ENCODE assay signal across 12 cellular contexts in the genomic region with DNA sequence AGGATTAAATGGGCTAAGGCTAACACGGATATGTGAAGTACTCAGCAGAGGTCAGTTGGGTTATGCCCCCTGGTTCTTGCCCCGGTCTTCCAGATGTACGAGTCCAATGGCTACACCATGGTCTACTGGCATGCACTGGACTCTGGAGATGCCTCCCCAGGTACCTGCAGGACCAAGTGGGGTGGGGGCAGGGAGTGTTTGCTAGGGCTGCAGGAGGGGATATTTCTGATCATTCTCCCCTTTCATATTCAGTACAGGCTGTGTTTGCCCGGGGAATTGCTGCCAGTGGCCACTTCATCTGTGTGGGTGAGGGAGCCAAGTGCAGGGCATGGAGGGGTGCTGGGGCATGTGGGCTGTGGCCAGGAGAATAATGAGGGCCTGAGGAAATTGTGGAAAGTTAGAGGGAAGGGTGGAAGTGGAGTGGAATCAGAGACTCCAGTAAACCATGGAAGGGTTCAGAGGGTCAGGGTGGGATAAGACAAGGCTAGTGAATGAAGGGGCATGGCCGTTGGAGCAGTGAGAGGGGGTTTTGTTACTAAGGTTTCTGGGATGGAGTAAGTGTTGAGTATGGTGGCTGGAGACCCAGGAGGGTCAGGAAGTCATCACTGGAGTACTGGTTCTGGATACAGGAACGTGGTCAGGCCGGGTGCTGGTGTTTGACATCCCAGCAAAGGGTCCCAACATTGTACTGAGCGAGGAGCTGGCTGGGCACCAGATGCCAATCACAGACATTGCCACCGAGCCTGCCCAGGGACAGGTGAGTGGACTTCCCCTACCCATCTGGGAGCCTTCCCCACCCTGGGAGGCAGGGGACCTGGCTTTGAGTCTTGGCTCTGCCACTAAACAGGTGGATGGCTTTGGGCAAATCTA. TPM values are rescaled to one million over a fixed set of nuclear protein-coding genes. Genes with fewer than 3 reads are reported as not detected.
DNase-seq lines count a peak whose midpoint lies in the region; ATAC-seq and TF ChIP-seq lines count a peak whose summit lies in the region.
"Had no signal": no experiment of that assay in that cellular context is flagged by ENCODE, and none has a peak within 500 bp of the region (broad histone marks: within the 10 kb centered on the region; RNA-seq: fewer than 3 reads in every experiment).

No MANE protein-coding gene starts in this region.

- H3K36me3 ChIP-seq in effector memory CD4-positive, alpha-beta T cell (ENCODE audit: control insufficient read depth, insufficient read depth, low read length) = peaks cover 10% of the 10 kb centered on the region
- H3K36me3 ChIP-seq: uterus had no signal

- H3K27me3 Mint-ChIP-seq in activated T-cell treated with anti-CD3 and anti-CD28 coated beads, Interleukin-2, amount 50 U/mL, for 72 hours (ENCODE audit: low read depth) = no peaks in the 10 kb centered on the region
- H3K27me3 Mint-ChIP-seq in activated B cell treated with CpG ODN at 0.5 μM for 24 hours = no peaks in the 10 kb centered on the region

- no peak for DNase-seq in activated T-cell treated with anti-CD3 and anti-CD28 coated beads, Interleukin-2, amount 50 U/mL, for 72 hours
- DNase-seq in activated T-cell treated with anti-CD3 and anti-CD28 coated beads, Interleukin-2, amount 50 U/mL, for 1 hour = no peak
- DNase-seq in activated B cell treated with CpG ODN at 0.5 μM for 24 hours (no peak), foreskin keratinocyte (no peak), NCI-H510A (lab: John Stamatoyannopoulos, UW) (no peak), NCI-H2171 (lab: John Stamatoyannopoulos, UW) (no peak)
- no peak for DNase-seq in stimulated activated effector memory CD8-positive, alpha-beta T cell treated with anti-CD3 and anti-CD28 coated beads, Interleukin-12 subunit alpha, Interleukin-12 subunit beta, amount 100 ng/mL, for 72 hours (ENCODE audit: low spot score in 2 of 2)
- DNase-seq in effector memory CD4-positive, alpha-beta T cell = no peak
- DNase-seq: gastrocnemius medialis, NCI-H510A treated with DMSO at 0.1 percent for 48 hours, uterus had no signal

- no peaks in the 10 kb centered on the region for H3K27me3 ChIP-seq in foreskin keratinocyte
- H3K27me3 ChIP-seq in effector memory CD4-positive, alpha-beta T cell (replicated peaks; ENCODE audit: control insufficient read depth, insufficient read depth, low read length, poor library complexity, severe bottlenecking) = no peaks in the 10 kb centered on the region
- H3K27me3 ChIP-seq: uterus had no signal

- peak overlapping the region; percentile 68 for H3K27ac ChIP-seq in foreskin keratinocyte
- H3K27ac ChIP-seq in effector memory CD4-positive, alpha-beta T cell (ENCODE audit: insufficient read depth, low read length, poor library complexity, severe bottlenecking) = no peak overlapping the region
- H3K27ac ChIP-seq: gastrocnemius medialis, uterus had no signal

- CTCF ChIA-PET in activated B cell treated with CpG ODN at 0.5 μM for 24 hours (lab: Charles Lee) = no interaction called here

- ATAC-seq in activated T-cell treated with anti-CD3 and anti-CD28 coated beads, Interleukin-2, amount 50 U/mL, for 72 hours (replicated peaks in 1 of 2) = no peak
- ATAC-seq in activated B cell treated with CpG ODN at 0.5 μM for 24 hours (ENCODE audit: low read depth) (no peak), foreskin keratinocyte (no peak)
- no peak for ATAC-seq in stimulated activated effector memory CD8-positive, alpha-beta T cell treated with anti-CD3 and anti-CD28 coated beads, Interleukin-12 subunit alpha, Interleukin-12 subunit beta, amount 100 ng/mL, for 72 hours
- ATAC-seq: gastrocnemius medialis, Panc1 had no signal

- no peak for TF ChIP-seq CTCF in activated B cell treated with CpG ODN at 0.5 μM for 24 hours (IDR thresholded peaks at IDR 0.05)
- TF ChIP-seq CTCF in foreskin keratinocyte (conservative IDR thresholded peaks at IDR 0.05) = no peak

- peak overlapping the region; percentile 96 to 97 for H3K4me3 Mint-ChIP-seq in activated T-cell treated with anti-CD3 and anti-CD28 coated beads, Interleukin-2, amount 50 U/mL, for 72 hours
- H3K4me3 Mint-ChIP-seq in activated B cell treated with CpG ODN at 0.5 μM for 24 hours = peak overlapping the region; percentile 66
- H3K4me3 Mint-ChIP-seq in stimulated activated effector memory CD8-positive, alpha-beta T cell treated with anti-CD3 and anti-CD28 coated beads, Interleukin-12 subunit alpha, Interleukin-12 subunit beta, amount 100 ng/mL, for 72 hours = peak overlapping the region; percentile 98

- H3K36me3 Mint-ChIP-seq in activated T-cell treated with anti-CD3 and anti-CD28 coated beads, Interleukin-2, amount 50 U/mL, for 72 hours (ENCODE audit: insufficient read depth in 2 of 2) = peaks cover 2 to 4% of the 10 kb centered on the region in 2 donors
- H3K36me3 Mint-ChIP-seq in activated B cell treated with CpG ODN at 0.5 μM for 24 hours (ENCODE audit: low read depth) = peaks cover 26% of the 10 kb centered on the region
- H3K36me3 Mint-ChIP-seq in stimulated activated effector memory CD8-positive, alpha-beta T cell treated with anti-CD3 and anti-CD28 coated beads, Interleukin-12 subunit alpha, Interleukin-12 subunit beta, amount 100 ng/mL, for 72 hours = peaks cover 50% of the 10 kb centered on the region

- H3K27ac Mint-ChIP-seq in activated T-cell treated with anti-CD3 and anti-CD28 coated beads, Interleukin-2, amount 50 U/mL, for 72 hours = no peak overlapping the region
- no peak overlapping the region for H3K27ac Mint-ChIP-seq in activated B cell treated with CpG ODN at 0.5 μM for 24 hours
- peak overlapping the region; percentile 98 for H3K27ac Mint-ChIP-seq in stimulated activated effector memory CD8-positive, alpha-beta T cell treated with anti-CD3 and anti-CD28 coated beads, Interleukin-12 subunit alpha, Interleukin-12 subunit beta, amount 100 ng/mL, for 72 hours

- peaks cover 23% of the 10 kb centered on the region for H3K4me1 ChIP-seq in foreskin keratinocyte
- peaks cover 12% of the 10 kb centered on the region for H3K4me1 ChIP-seq in effector memory CD4-positive, alpha-beta T cell (ENCODE audit: control insufficient read depth, insufficient read depth, low read length, poor library complexity, severe bottlenecking)
- H3K4me1 ChIP-seq: uterus had no signal

- H3K9me3 Mint-ChIP-seq in activated T-cell treated with anti-CD3 and anti-CD28 coated beads, Interleukin-2, amount 50 U/mL, for 72 hours = no peaks in the 10 kb centered on the region
- no peaks in the 10 kb centered on the region for H3K9me3 Mint-ChIP-seq in activated B cell treated with CpG ODN at 0.5 μM for 24 hours
- H3K9me3 Mint-ChIP-seq in stimulated activated effector memory CD8-positive, alpha-beta T cell treated with anti-CD3 and anti-CD28 coated beads, Interleukin-12 subunit alpha, Interleukin-12 subunit beta, amount 100 ng/mL, for 72 hours = no peaks in the 10 kb centered on the region

- no peak overlapping the region for H3K4me3 ChIP-seq in effector memory CD4-positive, alpha-beta T cell (ENCODE audit: insufficient read depth, low read depth, low read length, poor library complexity, severe bottlenecking)
- H3K4me3 ChIP-seq: gastrocnemius medialis, uterus had no signal

- peaks cover 37% of the 10 kb centered on the region for H3K4me1 Mint-ChIP-seq in activated T-cell treated with anti-CD3 and anti-CD28 coated beads, Interleukin-2, amount 50 U/mL, for 72 hours (ENCODE audit: low read depth)
- H3K4me1 Mint-ChIP-seq in activated B cell treated with CpG ODN at 0.5 μM for 24 hours = peaks cover 32% of the 10 kb centered on the region
- H3K4me1 Mint-ChIP-seq in stimulated activated effector memory CD8-positive, alpha-beta T cell treated with anti-CD3 and anti-CD28 coated beads, Interleukin-12 subunit alpha, Interleukin-12 subunit beta, amount 100 ng/mL, for 72 hours = peaks cover 31% of the 10 kb centered on the region

- intact Hi-C loops in activated B cell treated with CpG ODN at 0.5 μM for 24 hours (cut with micrococcal nuclease) = loop anchor here (5.0 kb wide), 2 partner anchors 49 to 226 kb away; a partner anchor contains a TSS

- no peaks in the 10 kb centered on the region for H3K9me3 ChIP-seq in effector memory CD4-positive, alpha-beta T cell (ENCODE audit: control insufficient read depth, low read length)
- H3K9me3 ChIP-seq: gastrocnemius medialis, uterus had no signal

- POLR2A ChIA-PET in activated B cell treated with CpG ODN at 0.5 μM for 24 hours (lab: Charles Lee) = interaction anchor here (0.5 to 0.8 kb wide), 2 partner anchors 16 to 42 kb away, joined by 3 to 4 read pairs; no protein-coding TSS in a partner anchor

RNA-seq across cellular contexts. Expression of a gene that starts 1.9 kb away (rescaled TPM):
- total RNA-seq in activated T-cell treated with anti-CD3 and anti-CD28 coated beads, Interleukin-2, amount 50 U/mL, for 72 hours = 10 to 100 TPM; 67.6 to 67.9 TPM
- total RNA-seq in activated B cell treated with CpG ODN at 0.5 μM for 24 hours = 32.3 and 33.5 TPM in 2 replicates
- total RNA-seq in foreskin keratinocyte = 73.6 and 80.9 TPM in 2 replicates
- 95.6 and 100 TPM in 2 replicates for polyA plus RNA-seq in foreskin keratinocyte

RNA-seq across cellular contexts. Expression of a gene that starts 2.0 kb away (rescaled TPM):
- 1 to 10 TPM; 3.7 to 4.9 TPM for total RNA-seq in activated T-cell treated with anti-CD3 and anti-CD28 coated beads, Interleukin-2, amount 50 U/mL, for 72 hours
- 3.9 and 5.5 TPM in 2 replicates for total RNA-seq in activated B cell treated with CpG ODN at 0.5 μM for 24 hours
- total RNA-seq in foreskin keratinocyte = 1.5 and 3.5 TPM in 2 replicates
- polyA plus RNA-seq in foreskin keratinocyte = 1.9 and 3.2 TPM in 2 replicates

RNA-seq across cellular contexts. Expression of a gene that starts 18.3 kb away (rescaled TPM):
- 1 to 10 TPM; 3.1 to 4.8 TPM for total RNA-seq in activated T-cell treated with anti-CD3 and anti-CD28 coated beads, Interleukin-2, amount 50 U/mL, for 72 hours
- total RNA-seq in activated B cell treated with CpG ODN at 0.5 μM for 24 hours (8.3 and 11.6 TPM in 2 replicates), foreskin keratinocyte (143 and 188 TPM in 2 replicates)
- polyA plus RNA-seq in foreskin keratinocyte = 132 and 168 TPM in 2 replicates

RNA-seq across cellular contexts. Expression of a gene that starts 31.4 kb away (rescaled TPM):
- 10 to 100 TPM; 39.2 to 44.1 TPM for total RNA-seq in activated T-cell treated with anti-CD3 and anti-CD28 coated beads, Interleukin-2, amount 50 U/mL, for 72 hours
- total RNA-seq in activated B cell treated with CpG ODN at 0.5 μM for 24 hours (47.9 and 51.3 TPM in 2 replicates), foreskin keratinocyte (33.4 and 36.2 TPM in 2 replicates)
- 43.7 and 50.7 TPM in 2 replicates for polyA plus RNA-seq in foreskin keratinocyte

RNA-seq across cellular contexts. Expression of a gene that starts 34.8 kb away (rescaled TPM):
- 10 to 100 TPM; 65.0 to 87.7 TPM for total RNA-seq in activated T-cell treated with anti-CD3 and anti-CD28 coated beads, Interleukin-2, amount 50 U/mL, for 72 hours
- total RNA-seq in activated B cell treated with CpG ODN at 0.5 μM for 24 hours = 61.4 and 65.3 TPM in 2 replicates
- 47.6 and 63.9 TPM in 2 replicates for total RNA-seq in foreskin keratinocyte
- 69.7 and 91.6 TPM in 2 replicates for polyA plus RNA-seq in foreskin keratinocyte

Comparison
In these comparisons a context has a peak if more than half of its experiments do, and no peak if none do; other contexts are left out.
1. RNA of a gene that starts 18.3 kb away (total RNA-seq): 143 to 188 TPM in foreskin keratinocyte; 8.3 to 11.6 TPM in activated B cell treated with CpG ODN at 0.5 μM for 24 hours and 3.1 to 4.8 TPM in activated T-cell treated with anti-CD3 and anti-CD28 coated beads, Interleukin-2, amount 50 U/mL, for 72 hours; every median in the first group is over 10 times any median in the second.
2. Peak in every context shown above with its lines, with median percentiles within 50 percentile points of each other: H3K4me3 Mint-ChIP-seq.